8 cellular contexts compared by ENCODE assay signal in the genomic region with DNA sequence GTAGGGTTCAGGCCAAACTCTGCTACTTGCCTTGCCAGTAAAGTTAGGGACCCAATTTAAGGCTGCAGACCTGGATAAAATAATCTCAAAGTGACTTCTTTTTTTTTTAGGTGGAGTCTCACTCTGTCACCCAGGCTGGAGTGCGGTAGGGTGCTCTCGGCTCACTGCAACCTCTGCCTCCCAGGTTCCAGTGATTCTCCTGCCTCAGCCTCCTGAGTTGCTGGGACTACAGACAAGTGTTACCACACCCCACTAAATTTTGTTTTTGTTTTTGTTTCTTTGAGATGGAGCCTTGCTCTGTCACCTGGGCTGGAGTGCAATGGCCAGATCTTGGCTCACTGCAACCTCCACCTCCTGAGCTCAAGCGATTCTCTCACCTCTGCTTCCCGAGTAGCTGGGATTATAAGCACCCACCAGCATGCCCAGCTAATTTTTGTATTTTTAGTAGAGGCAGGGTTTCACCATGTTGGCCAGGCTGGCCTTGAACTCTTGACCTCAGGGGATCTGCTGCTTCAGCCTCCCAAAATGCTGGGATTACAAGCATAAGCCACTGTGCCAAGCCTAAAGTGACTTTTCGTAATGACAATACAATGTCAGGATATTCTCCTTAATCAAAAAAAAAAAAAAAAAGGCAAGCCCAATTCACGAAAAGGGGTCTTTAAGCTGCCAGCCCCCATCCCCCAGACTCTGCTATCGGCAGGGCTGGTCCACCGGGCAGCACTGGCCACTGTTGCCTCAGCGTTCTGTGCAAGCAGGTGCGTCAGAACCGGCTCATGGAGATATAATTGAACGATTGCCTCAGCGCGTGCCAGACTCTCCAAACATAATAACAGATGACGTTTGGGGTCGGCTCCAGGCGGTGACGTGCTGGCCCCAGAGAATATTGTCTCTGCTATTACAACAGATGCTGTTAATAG. TPM values are rescaled to one million over a fixed set of nuclear protein-coding genes. Genes with fewer than 3 reads are reported as not detected.
DNase-seq lines count a peak whose midpoint lies in the region; ATAC-seq, FAIRE-seq and TF ChIP-seq lines count a peak whose summit lies in the region.
"Not testable (repeated sequence)": the region's sequence is repeated elsewhere in the genome, so short reads cannot be mapped to it uniquely, and the experiment has no call there.

No MANE protein-coding gene starts in this region.

- ATAC-seq in pancreas, result peak in 3 of 4 donors; percentile 50 to 58 (median 57)

- H3K27ac ChIP-seq in left ventricle myocardium inferior (replicated peaks), result peak overlapping the region; percentile 80
- not testable (repeated sequence) for H3K27ac ChIP-seq in pancreas

- not testable (repeated sequence) for H3K36me3 Mint-ChIP-seq in HFFc6 (ENCODE audit: low read depth)

- DNase-seq in COR-L47 (lab: John Stamatoyannopoulos, UW) (peak; percentile 69), HFFc6 (peak; percentile 86), NCI-H2107 (lab: John Stamatoyannopoulos, UW) (peak; percentile 53), SHP77 (lab: John Stamatoyannopoulos, UW) (peak; percentile 55 to 75), choroid plexus epithelial cell (ENCODE audit: low read depth) (peak; percentile 57), left ventricle myocardium inferior (peak; percentile 79), pancreas (peak in 2 of 6 donors; percentile 17 to 54), ureter (ENCODE audit: low spot score) (peak; percentile 64)

- intact Hi-C loops in left ventricle myocardium inferior (cut with micrococcal nuclease), result loop anchor here (10.0 kb wide), 1 partner anchor 371 kb away; no protein-coding TSS in a partner anchor
- intact Hi-C loops in pancreas (cut with DNase I), result not testable (repeated sequence)

- 38 to 44% methylated on average over 17 of the region's 18 CpGs for WGBS in pancreas, 2 donors

- H3K9me3 ChIP-seq in left ventricle myocardium inferior (replicated peaks); pancreas: not testable (repeated sequence)

- peaks cover 18% of the 10 kb centered on the region for H3K27me3 ChIP-seq in left ventricle myocardium inferior (ENCODE audit: low read depth)
- not testable (repeated sequence) for H3K27me3 ChIP-seq in pancreas

- H3K9me3 Mint-ChIP-seq in HFFc6, result not testable (repeated sequence)

- peaks cover 27% of the 10 kb centered on the region for H3K27me3 Mint-ChIP-seq in HFFc6 (ENCODE audit: insufficient read depth)

- H3K4me1 Mint-ChIP-seq in HFFc6 (ENCODE audit: low read depth), result peaks cover 24% of the 10 kb centered on the region

- peak overlapping the region; percentile 50; the same call in 1 of the 2 replicates for H3K27ac Mint-ChIP-seq in HFFc6

- H3K4me3 ChIP-seq in choroid plexus epithelial cell (ENCODE audit: low read depth, low read length); pancreas: not testable (repeated sequence)
- H3K4me3 ChIP-seq in left ventricle myocardium inferior, result peak overlapping the region; percentile 27

- TF ChIP-seq CTCF in HFFc6 (IDR thresholded peaks at IDR 0.05); choroid plexus epithelial cell (conservative IDR thresholded peaks at IDR 0.05; ENCODE audit: low read depth, low read length); left ventricle myocardium inferior (IDR thresholded peaks at IDR 0.05; ENCODE audit: borderline replicate concordance); pancreas (IDR thresholded peaks at IDR 0.05): not testable (repeated sequence)

- H3K4me3 Mint-ChIP-seq in HFFc6, result peak overlapping the region; percentile 59

- FAIRE-seq in pancreas (lab: Jason Lieb, UNC), result not testable (repeated sequence)

- H3K4me1 ChIP-seq in left ventricle myocardium inferior, result peaks cover 26% of the 10 kb centered on the region
- H3K4me1 ChIP-seq in pancreas, result not testable (repeated sequence)

- H3K36me3 ChIP-seq in left ventricle myocardium inferior, pancreas: not testable (repeated sequence)

RNA-seq across cellular contexts. Expression of a gene that starts 43.1 kb away (rescaled TPM):
- total RNA-seq in HFFc6 (2021; fragmentation: NEBNext Ultra II Directional; extraction: Animal tissue kit (Norgen Biotek cat#: 25700)), result 100 to 1,000 TPM; 147 to 176 (median 151) TPM
- total RNA-seq in left ventricle myocardium inferior (47.8 TPM), pancreas (10 to 100 TPM; 23.8 to 55.2 (median 36.1) TPM), ureter (80.3 TPM)
- 10 to 100 TPM; 10.2 to 27.8 TPM for polyA plus RNA-seq in pancreas
